In genomic region chr18:31875301-31875700, GRCh38 we compare ENCODE assay signal across 31 cellular contexts.
"Had no signal": no experiment of that assay in that cellular context is flagged by ENCODE, and none has a peak within 500 bp of the region (broad histone marks: within the 10 kb centered on the region; RNA-seq: fewer than 3 reads in every experiment).

No MANE protein-coding gene starts in this region.

- H3K4me1 ChIP-seq: adrenal gland, body of pancreas, gastrocnemius medialis, parathyroid adenoma, suprapubic skin, tibial artery had no signal

- H3K27me3 Mint-ChIP-seq: activated CD4-positive, alpha-beta T cell treated with anti-CD3 and anti-CD28 coated beads for 36 hours; activated naive CD8-positive, alpha-beta T cell treated with anti-CD3 and anti-CD28 coated beads for 36 hours; naive B cell; T-helper 17 cell had no signal

- H2AFZ ChIP-seq: hepatocyte, parathyroid adenoma had no signal

- H3K4me3 ChIP-seq: adrenal gland, body of pancreas, coronary artery, dorsolateral prefrontal cortex, gastrocnemius medialis, hepatocyte, lung, suprapubic skin, tibial artery had no signal

- H3K27ac ChIP-seq: adrenal gland, body of pancreas, coronary artery, dorsolateral prefrontal cortex, gastrocnemius medialis, hepatocyte, parathyroid adenoma, suprapubic skin, tibial artery had no signal

- H3K4me3 Mint-ChIP-seq: activated CD4-positive, alpha-beta T cell treated with anti-CD3 and anti-CD28 coated beads for 36 hours; activated naive CD4-positive, alpha-beta T cell treated with anti-CD3 and anti-CD28 coated beads for 36 hours; activated naive CD8-positive, alpha-beta T cell treated with anti-CD3 and anti-CD28 coated beads for 36 hours; naive B cell; T-helper 17 cell had no signal

- ATAC-seq: activated CD4-positive, alpha-beta T cell treated with anti-CD3 and anti-CD28 coated beads for 36 hours; body of pancreas; gastrocnemius medialis; right cardiac atrium; SK-N-SH treated with all-trans-retinoic acid at 6 μM for 48 hours; T-helper 17 cell had no signal

- H3K27me3 ChIP-seq: adrenal gland, body of pancreas, dorsolateral prefrontal cortex, gastrocnemius medialis, hepatocyte, suprapubic skin, tibial artery had no signal

- H3K9me3 ChIP-seq: adrenal gland, body of pancreas, gastrocnemius medialis, suprapubic skin, tibial artery had no signal

- DNase-seq: activated CD4-positive, alpha-beta T cell treated with anti-CD3 and anti-CD28 coated beads for 36 hours; activated CD4-positive, alpha-beta T cell treated with anti-CD3 and anti-CD28 coated beads, Interleukin-2, amount 50 U/mL, for 4 hours; activated CD4-positive, CD25-positive, alpha-beta regulatory T cell; activated effector memory CD4-positive, alpha-beta T cell treated with anti-CD3 and anti-CD28 coated beads, Interleukin-2, amount 50 U/mL, for 16 hours; activated naive CD4-positive, alpha-beta T cell treated with anti-CD3 and anti-CD28 coated beads for 36 hours; activated naive CD8-positive, alpha-beta T cell treated with anti-CD3 and anti-CD28 coated beads for 36 hours; activated T-cell treated with anti-CD3 and anti-CD28 coated beads for 4 hours; adrenal gland; aorta; body of pancreas; dorsolateral prefrontal cortex; effector memory CD4-positive, alpha-beta T cell; erythroblast; gastrocnemius medialis; glutamatergic neuron; kidney; naive B cell; occipital lobe; right cardiac atrium; stimulated activated CD4-positive, alpha-beta T cell treated with anti-CD3 and anti-CD28 coated beads, Interleukin-15, amount 100 ng/mL, for 24 hours; stimulated activated CD4-positive, alpha-beta T cell treated with anti-CD3 and anti-CD28 coated beads, Interleukin-2, amount 100 ng/mL, for 24 hours; stimulated activated naive CD4-positive, alpha-beta T cell; T-helper 17 cell; T1000; tibial artery had no signal

- H3K27ac Mint-ChIP-seq: activated CD4-positive, alpha-beta T cell treated with anti-CD3 and anti-CD28 coated beads for 36 hours; activated naive CD4-positive, alpha-beta T cell treated with anti-CD3 and anti-CD28 coated beads for 36 hours; activated naive CD8-positive, alpha-beta T cell treated with anti-CD3 and anti-CD28 coated beads for 36 hours; T-helper 17 cell had no signal

- H3K9ac ChIP-seq: parathyroid adenoma had no signal

- H3K4me2 ChIP-seq: hepatocyte had no signal
